11 cellular contexts compared by ENCODE assay signal in genomic region chr17:15463363-15463762, GRCh38. TPM values are rescaled to one million over a fixed set of nuclear protein-coding genes. Genes with fewer than 3 reads are reported as not detected.
A peak's percentile ranks its signal among the peaks of the same experiment; 100 is the strongest.
DNase-seq lines count a peak whose midpoint lies in the region; ATAC-seq lines count a peak whose summit lies in the region.
"Had no signal": no experiment of that assay in that cellular context is flagged by ENCODE, and none has a peak within 500 bp of the region (broad histone marks: within the 10 kb centered on the region; RNA-seq: fewer than 3 reads in every experiment).

No MANE protein-coding gene starts in this region.

- intact Hi-C loops in Right ventricle myocardium inferior (cut with DNase I) (no loop called here), cardiac septum (cut with DNase I) (no loop called here)

- DNase-seq in Right ventricle myocardium inferior (ENCODE audit: missing footprints), result no peak
- no peak for DNase-seq in cardiac septum (ENCODE audit: low spot score)
- DNase-seq in midbrain (lab: John Stamatoyannopoulos, UW), result peak; percentile 40
- DNase-seq in NCI-H2171 (lab: John Stamatoyannopoulos, UW), result no peak
- DNase-seq in GM19238 (ENCODE audit: insufficient read length, low spot score), result no peak
- DNase-seq in activated CD4-positive, CD25-positive, alpha-beta regulatory T cell treated with anti-CD3 and anti-CD28 coated beads, Interleukin-2, amount 50 U/mL, for 72 hours, result no peak
- DNase-seq: spleen, T-helper 2 cell had no signal

- ATAC-seq in Right ventricle myocardium inferior (peak; percentile 84), esophagus mucosa (peak; percentile 26), HG02759 (IDR thresholded peaks at IDR 0.05; ENCODE audit: unreplicated experiment) (no peak)
- ATAC-seq: K562 had no signal

RNA-seq across cellular contexts. Expression of gene CDRT4, which starts 4.1 kb away (rescaled TPM):
- 1.8 TPM for total RNA-seq in Right ventricle myocardium inferior
- 1.8 TPM for total RNA-seq in cardiac septum
- 4.7 TPM for total RNA-seq in esophagus mucosa
